9 cellular contexts compared by ENCODE assay signal in genomic region chr17:27466376-27466747, GRCh38. TPM values are rescaled to one million over a fixed set of nuclear protein-coding genes. Genes with fewer than 3 reads are reported as not detected.
DNase-seq lines count a peak whose midpoint lies in the region; ATAC-seq and TF ChIP-seq lines count a peak whose summit lies in the region.
"Had no signal": no experiment of that assay in that cellular context is flagged by ENCODE, and none has a peak within 500 bp of the region (broad histone marks: within the 10 kb centered on the region; RNA-seq: fewer than 3 reads in every experiment).

No MANE protein-coding gene starts in this region.

- H3K79me2 ChIP-seq in mammary epithelial cell (ENCODE audit: insufficient read depth, low read length): no peaks in the 10 kb centered on the region

- H3K27ac Mint-ChIP-seq in natural killer cell treated with Interleukin-12 subunit alpha and Interleukin-12 subunit beta and Interleukin-15 and Interleukin-18, amount 100 ng/mL, for 72 hours: peak overlapping the region; percentile 98 to 99

- CTCF ChIA-PET in mammary epithelial cell (lab: Charles Lee; ENCODE audit: low non-redundant PET): no interaction called here

- H3K36me3 ChIP-seq in mammary epithelial cell (ENCODE audit: insufficient read depth, low read length): no peaks in the 10 kb centered on the region

- 84% methylated on average over 2 of the region's 3 CpGs for WGBS in mammary epithelial cell (ENCODE audit: low coverage, missing lambda C conversion rate)

- dilution Hi-C loops in mammary epithelial cell (cut with HindIII; ENCODE audit: low sequenced_read_pairs): loop anchor here (5.0 kb wide), 1 partner anchor 59 kb away; no protein-coding TSS in a partner anchor

- H2AFZ ChIP-seq in mammary epithelial cell (ENCODE audit: low read depth, low read length): no peak overlapping the region

- H3K27ac ChIP-seq in mammary epithelial cell (ENCODE audit: insufficient read depth, low read depth, low read length): no peak overlapping the region

- TF ChIP-seq CTCF in mammary epithelial cell (conservative IDR thresholded peaks at IDR 0.05 in 1 of 2, IDR thresholded peaks at IDR 0.05 in 1 of 2; ENCODE audit: extremely low read depth in 1 of 2, insufficient read depth in 1 of 2, low read depth in 1 of 2, low read length in 2 of 2): no peak

- H3K36me3 Mint-ChIP-seq in natural killer cell treated with Interleukin-12 subunit alpha and Interleukin-12 subunit beta and Interleukin-15 and Interleukin-18, amount 100 ng/mL, for 72 hours: peaks cover 11% of the 10 kb centered on the region
- H3K36me3 Mint-ChIP-seq: natural killer cell had no signal

- H3K9me3 Mint-ChIP-seq in natural killer cell treated with Interleukin-12 subunit alpha and Interleukin-12 subunit beta and Interleukin-15 and Interleukin-18, amount 100 ng/mL, for 72 hours: no peaks in the 10 kb centered on the region
- H3K9me3 Mint-ChIP-seq: natural killer cell had no signal

- in situ Hi-C loops in mammary epithelial cell (cut with MboI; ENCODE audit: low sequenced_read_pairs in 2 of 2): no loop called here

- H3K9ac ChIP-seq in mammary epithelial cell (ENCODE audit: insufficient read depth, low read length): no peak overlapping the region

- no peaks in the 10 kb centered on the region for H4K20me1 ChIP-seq in mammary epithelial cell (ENCODE audit: insufficient read depth, low read length)

- H3K4me3 ChIP-seq in mammary epithelial cell (replicated peaks in 1 of 3; ENCODE audit: insufficient read depth in 1 of 3, low read depth in 2 of 3, low read length in 3 of 3): no peak overlapping the region

- ATAC-seq in GM18909 (IDR thresholded peaks at IDR 0.05; ENCODE audit: poor library complexity, unreplicated experiment) (peak; percentile 9), HG02798 (IDR thresholded peaks at IDR 0.05; ENCODE audit: poor library complexity, unreplicated experiment) (peak; percentile 17)
- ATAC-seq in natural killer cell treated with Interleukin-12 subunit alpha and Interleukin-12 subunit beta and Interleukin-15 and Interleukin-18, amount 100 ng/mL, for 72 hours: peak in 1 of 2 donors; percentile 49

- intact Hi-C loops in mammary epithelial cell (cut with micrococcal nuclease): no loop called here

- H3K9me3 ChIP-seq in mammary epithelial cell (replicated peaks; ENCODE audit: insufficient read depth, low read length): no peaks in the 10 kb centered on the region

- H3K4me3 Mint-ChIP-seq in natural killer cell treated with Interleukin-12 subunit alpha and Interleukin-12 subunit beta and Interleukin-15 and Interleukin-18, amount 100 ng/mL, for 72 hours: peak overlapping the region; percentile 78
- H3K4me3 Mint-ChIP-seq: natural killer cell had no signal

- peaks cover 4% of the 10 kb centered on the region for H3K4me1 ChIP-seq in mammary epithelial cell (ENCODE audit: insufficient read depth, low read length)

- no peak overlapping the region for H3K4me2 ChIP-seq in mammary epithelial cell (ENCODE audit: insufficient read depth, low read depth, low read length)

- peaks cover 2% of the 10 kb centered on the region for H3K27me3 ChIP-seq in mammary epithelial cell (ENCODE audit: insufficient read depth, low read length)

- no TSS peak for BruUV-seq in mammary epithelial cell (replicated peaks; lab: Mats Ljungman, UMichigan)

- H3K27me3 Mint-ChIP-seq in natural killer cell treated with Interleukin-12 subunit alpha and Interleukin-12 subunit beta and Interleukin-15 and Interleukin-18, amount 100 ng/mL, for 72 hours: no peaks in the 10 kb centered on the region

- DNase-seq in UCSD-AML1 (lab: John Stamatoyannopoulos, UW; ENCODE audit: unreplicated experiment) (peak; percentile 76), mammary epithelial cell (no peak), NCI-H187 (lab: John Stamatoyannopoulos, UW) (no peak), HuH-7.5 (ENCODE audit: low spot score) (no peak)
- DNase-seq in natural killer cell treated with Interleukin-12 subunit alpha and Interleukin-12 subunit beta and Interleukin-15 and Interleukin-18, amount 100 ng/mL, for 72 hours (ENCODE audit: low spot score): no peak
- DNase-seq: natural killer cell, NCI-H1436 treated with DMSO at 0.1 percent for 48 hours had no signal

- H3K4me1 Mint-ChIP-seq in natural killer cell treated with Interleukin-12 subunit alpha and Interleukin-12 subunit beta and Interleukin-15 and Interleukin-18, amount 100 ng/mL, for 72 hours (ENCODE audit: low read depth in 2 of 2): peaks cover 67 to 75% of the 10 kb centered on the region in 2 donors

RNA-seq across cellular contexts. Expression of gene KSR1, which starts 10.1 kb away (rescaled TPM):
- total RNA-seq in natural killer cell treated with Interleukin-12 subunit alpha and Interleukin-12 subunit beta and Interleukin-15 and Interleukin-18, amount 100 ng/mL, for 72 hours: 100 to 1,000 TPM; 122 to 236 TPM
- total RNA-seq in mammary epithelial cell: 1 to 10 TPM; 1.6 to 1.7 TPM
- polyA plus RNA-seq in mammary epithelial cell: 0.78 TPM
- polyA minus RNA-seq in mammary epithelial cell: 6.8 TPM

Comparison
In these comparisons a context has a peak if more than half of its experiments do, and no peak if none do; other contexts are left out.
1. RNA of gene KSR1, which starts 10.1 kb away (total RNA-seq): 122 to 236 TPM in natural killer cell treated with Interleukin-12 subunit alpha and Interleukin-12 subunit beta and Interleukin-15 and Interleukin-18, amount 100 ng/mL, for 72 hours; 1.6 to 1.7 TPM in mammary epithelial cell; every median in the first group is over 10 times any median in the second.